1 cellular context compared by ENCODE assay signal in the genomic region with DNA sequence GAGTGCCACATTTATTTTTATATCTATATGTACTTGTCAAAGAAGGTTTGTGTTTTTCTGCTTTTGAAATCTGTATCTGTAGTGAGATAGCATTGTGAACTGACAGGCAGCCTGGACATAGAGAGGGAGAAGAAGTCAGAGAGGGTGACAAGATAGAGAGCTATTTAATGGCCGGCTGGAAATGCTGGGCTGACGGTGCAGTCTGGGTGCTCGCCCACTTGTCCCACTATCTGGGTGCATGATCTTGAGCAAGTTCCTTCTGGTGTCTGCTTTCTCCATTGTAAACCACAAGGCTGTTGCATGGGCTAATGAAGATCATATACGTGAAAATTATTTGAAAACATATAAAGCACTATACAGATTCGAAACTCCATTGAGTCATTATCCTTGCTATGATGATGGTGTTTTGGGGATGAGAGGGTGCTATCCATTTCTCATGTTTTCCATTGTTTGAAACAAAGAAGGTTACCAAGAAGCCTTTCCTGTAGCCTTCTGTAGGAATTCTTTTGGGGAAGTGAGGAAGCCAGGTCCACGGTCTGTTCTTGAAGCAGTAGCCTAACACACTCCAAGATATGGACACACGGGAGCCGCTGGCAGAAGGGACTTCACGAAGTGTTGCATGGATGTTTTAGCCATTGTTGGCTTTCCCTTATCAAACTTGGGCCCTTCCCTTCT.
A peak's percentile ranks its signal among the peaks of the same experiment; 100 is the strongest.
TF ChIP-seq lines count a peak whose summit lies in the region.

No MANE protein-coding gene starts in this region.

TF ChIP-seq in K562, 482 proteins besides CTCF, POLR2A, EP300 and RAD21 (continued from another document and continues in another):
- TF ChIP-seq HMGN3 (IDR thresholded peaks at IDR 0.05; ENCODE audit: borderline replicate concordance, extremely low read depth, insufficient read length, low read depth, low read length) (no peak), SMAD4 (CRISPR knock-in tag; conservative IDR thresholded peaks at IDR 0.05) (peak; percentile 59; the same call in 1 of the 2 replicates), TOE1 (IDR thresholded peaks at IDR 0.05; ENCODE audit: borderline replicate concordance) (no peak), TOE1 (CRISPR knock-in tag; IDR thresholded peaks at IDR 0.05; ENCODE audit: borderline replicate concordance, low read depth) (no peak), HDAC6 (IDR thresholded peaks at IDR 0.05; ENCODE audit: low read depth, low read length) (no peak), KDM1A (IDR thresholded peaks at IDR 0.05) (no peak), PML (IDR thresholded peaks at IDR 0.05; ENCODE audit: low read length) (no peak), NCOA6 (IDR thresholded peaks at IDR 0.05) (no peak), BRCA1 (IDR thresholded peaks at IDR 0.05) (no peak), BRCA1 (CRISPR knock-in tag; IDR thresholded peaks at IDR 0.05) (no peak), ZNF583 (CRISPR knock-in tag; IDR thresholded peaks at IDR 0.05) (no peak), HDAC8 (tag; IDR thresholded peaks at IDR 0.05) (no peak), MCM5 (IDR thresholded peaks at IDR 0.05; ENCODE audit: low read depth) (no peak), SREBF1 (IDR thresholded peaks at IDR 0.05; ENCODE audit: borderline replicate concordance, low read depth, low read length) (no peak), NFIC (IDR thresholded peaks at IDR 0.05) (no peak), MTA3 (IDR thresholded peaks at IDR 0.05; ENCODE audit: borderline replicate concordance) (no peak), HIVEP1 (CRISPR knock-in tag; IDR thresholded peaks at IDR 0.05) (no peak), MYC (IDR thresholded peaks at IDR 0.05; ENCODE audit: low read depth, low read length) (peak; percentile 52; the same call in 1 of the 2 replicates), MYC (CRISPR knock-in tag; IDR thresholded peaks at IDR 0.05; ENCODE audit: borderline replicate concordance, low read depth) (no peak), ADNP (tag; IDR thresholded peaks at IDR 0.05) (0 out of 2 replicates have a peak, but pooled peaks have one; percentile 18), ZNF766 (CRISPR knock-in tag; conservative IDR thresholded peaks at IDR 0.05) (peak; percentile 53; the same call in 1 of the 2 replicates), SRSF1 (IDR thresholded peaks at IDR 0.05; ENCODE audit: low read depth, low read length) (no peak), XRCC3 (IDR thresholded peaks at IDR 0.05) (no peak), CXXC5 (CRISPR knock-in tag; IDR thresholded peaks at IDR 0.05) (0 out of 2 replicates have a peak, but pooled peaks have one; percentile 12), ELF2 (CRISPR knock-in tag; IDR thresholded peaks at IDR 0.05) (no peak), YY1 (IDR thresholded peaks at IDR 0.05; ENCODE audit: borderline replicate concordance in 1 of 3, control insufficient read depth in 1 of 3, extremely low read depth in 1 of 3, insufficient read depth in 3 of 3, insufficient read length in 1 of 3, insufficient replicate concordance in 2 of 3, low read depth in 1 of 3, low read length in 2 of 3) (peak in 1 of 3 experiments; percentile 43), HNRNPUL1 (IDR thresholded peaks at IDR 0.05; ENCODE audit: low read length) (no peak), PTRF (tag; IDR thresholded peaks at IDR 0.05) (no peak), JUND (IDR thresholded peaks at IDR 0.05; ENCODE audit: borderline replicate concordance, low read depth, low read length) (peak; percentile 45; the same call in 1 of the 2 replicates), JUND (tag; IDR thresholded peaks at IDR 0.05; ENCODE audit: borderline replicate concordance, low read depth, low read length) (peak; percentile 36; the same call in 2 of the 3 replicates), GATA2 (CRISPR knock-in tag; IDR thresholded peaks at IDR 0.05) (peak; percentile 85), SOX6 (IDR thresholded peaks at IDR 0.05) (peak; percentile 64; the same call in 1 of the 2 replicates), HMG20A (CRISPR knock-in tag; conservative IDR thresholded peaks at IDR 0.05) (no peak), ZNF354B (CRISPR knock-in tag; IDR thresholded peaks at IDR 0.05) (no peak), SLC30A9 (CRISPR knock-in tag; IDR thresholded peaks at IDR 0.05) (no peak), BRF1 (IDR thresholded peaks at IDR 0.05; ENCODE audit: borderline replicate concordance, extremely low read depth, insufficient read length) (no peak), PHTF2 (CRISPR knock-in tag; IDR thresholded peaks at IDR 0.05) (no peak), RFX5 (IDR thresholded peaks at IDR 0.05; ENCODE audit: low read depth, low read length) (no peak), SRSF7 (optimal IDR thresholded peaks at IDR 0.05; ENCODE audit: low read depth, low read length) (no peak), DPF2 (IDR thresholded peaks at IDR 0.05) (peak; percentile 60; the same call in 1 of the 2 replicates), TGIF2 (CRISPR knock-in tag; IDR thresholded peaks at IDR 0.05) (no peak), SMARCE1 (IDR thresholded peaks at IDR 0.05) (no peak), ZNF41 (CRISPR knock-in tag; conservative IDR thresholded peaks at IDR 0.05) (peak; percentile 27; the same call in 1 of the 2 replicates), RFX1 (IDR thresholded peaks at IDR 0.05) (no peak), ZNF561 (CRISPR knock-in tag; conservative IDR thresholded peaks at IDR 0.05) (no peak), MTA2 (IDR thresholded peaks at IDR 0.05; ENCODE audit: low read depth) (no peak), CREM (IDR thresholded peaks at IDR 0.05; ENCODE audit: low read depth) (peak; percentile 43; the same call in 1 of the 2 replicates)
- TF ChIP-seq, protein P1, sequence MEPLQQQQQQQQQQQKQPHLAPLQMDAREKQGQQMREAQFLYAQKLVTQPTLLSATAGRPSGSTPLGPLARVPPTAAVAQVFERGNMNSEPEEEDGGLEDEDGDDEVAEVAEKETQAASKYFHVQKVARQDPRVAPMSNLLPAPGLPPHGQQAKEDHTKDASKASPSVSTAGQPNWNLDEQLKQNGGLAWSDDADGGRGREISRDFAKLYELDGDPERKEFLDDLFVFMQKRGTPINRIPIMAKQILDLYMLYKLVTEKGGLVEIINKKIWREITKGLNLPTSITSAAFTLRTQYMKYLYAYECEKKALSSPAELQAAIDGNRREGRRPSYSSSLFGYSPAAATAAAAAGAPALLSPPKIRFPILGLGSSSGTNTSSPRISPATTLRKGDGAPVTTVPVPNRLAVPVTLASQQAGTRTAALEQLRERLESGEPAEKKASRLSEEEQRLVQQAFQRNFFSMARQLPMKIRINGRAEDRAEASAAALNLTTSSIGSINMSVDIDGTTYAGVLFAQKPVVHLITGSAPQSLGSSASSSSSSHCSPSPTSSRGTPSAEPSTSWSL (CRISPR knock-in tag; IDR thresholded peaks at IDR 0.05; ENCODE audit: borderline replicate concordance) = no peak
- TF ChIP-seq, protein P2, sequence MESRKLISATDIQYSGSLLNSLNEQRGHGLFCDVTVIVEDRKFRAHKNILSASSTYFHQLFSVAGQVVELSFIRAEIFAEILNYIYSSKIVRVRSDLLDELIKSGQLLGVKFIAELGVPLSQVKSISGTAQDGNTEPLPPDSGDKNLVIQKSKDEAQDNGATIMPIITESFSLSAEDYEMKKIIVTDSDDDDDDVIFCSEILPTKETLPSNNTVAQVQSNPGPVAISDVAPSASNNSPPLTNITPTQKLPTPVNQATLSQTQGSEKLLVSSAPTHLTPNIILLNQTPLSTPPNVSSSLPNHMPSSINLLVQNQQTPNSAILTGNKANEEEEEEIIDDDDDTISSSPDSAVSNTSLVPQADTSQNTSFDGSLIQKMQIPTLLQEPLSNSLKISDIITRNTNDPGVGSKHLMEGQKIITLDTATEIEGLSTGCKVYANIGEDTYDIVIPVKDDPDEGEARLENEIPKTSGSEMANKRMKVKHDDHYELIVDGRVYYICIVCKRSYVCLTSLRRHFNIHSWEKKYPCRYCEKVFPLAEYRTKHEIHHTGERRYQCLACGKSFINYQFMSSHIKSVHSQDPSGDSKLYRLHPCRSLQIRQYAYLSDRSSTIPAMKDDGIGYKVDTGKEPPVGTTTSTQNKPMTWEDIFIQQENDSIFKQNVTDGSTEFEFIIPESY (CRISPR knock-in tag; IDR thresholded peaks at IDR 0.05) = no peak
- TF ChIP-seq, protein P3, sequence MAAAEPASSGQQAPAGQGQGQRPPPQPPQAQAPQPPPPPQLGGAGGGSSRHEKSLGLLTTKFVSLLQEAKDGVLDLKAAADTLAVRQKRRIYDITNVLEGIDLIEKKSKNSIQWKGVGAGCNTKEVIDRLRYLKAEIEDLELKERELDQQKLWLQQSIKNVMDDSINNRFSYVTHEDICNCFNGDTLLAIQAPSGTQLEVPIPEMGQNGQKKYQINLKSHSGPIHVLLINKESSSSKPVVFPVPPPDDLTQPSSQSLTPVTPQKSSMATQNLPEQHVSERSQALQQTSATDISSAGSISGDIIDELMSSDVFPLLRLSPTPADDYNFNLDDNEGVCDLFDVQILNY (CRISPR knock-in tag; IDR thresholded peaks at IDR 0.05) = no peak
- TF ChIP-seq, protein P4, sequence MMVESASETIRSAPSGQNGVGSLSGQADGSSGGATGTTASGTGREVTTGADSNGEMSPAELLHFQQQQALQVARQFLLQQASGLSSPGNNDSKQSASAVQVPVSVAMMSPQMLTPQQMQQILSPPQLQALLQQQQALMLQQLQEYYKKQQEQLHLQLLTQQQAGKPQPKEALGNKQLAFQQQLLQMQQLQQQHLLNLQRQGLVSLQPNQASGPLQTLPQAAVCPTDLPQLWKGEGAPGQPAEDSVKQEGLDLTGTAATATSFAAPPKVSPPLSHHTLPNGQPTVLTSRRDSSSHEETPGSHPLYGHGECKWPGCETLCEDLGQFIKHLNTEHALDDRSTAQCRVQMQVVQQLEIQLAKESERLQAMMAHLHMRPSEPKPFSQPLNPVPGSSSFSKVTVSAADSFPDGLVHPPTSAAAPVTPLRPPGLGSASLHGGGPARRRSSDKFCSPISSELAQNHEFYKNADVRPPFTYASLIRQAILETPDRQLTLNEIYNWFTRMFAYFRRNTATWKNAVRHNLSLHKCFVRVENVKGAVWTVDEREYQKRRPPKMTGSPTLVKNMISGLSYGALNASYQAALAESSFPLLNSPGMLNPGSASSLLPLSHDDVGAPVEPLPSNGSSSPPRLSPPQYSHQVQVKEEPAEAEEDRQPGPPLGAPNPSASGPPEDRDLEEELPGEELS (CRISPR knock-in tag; IDR thresholded peaks at IDR 0.05; ENCODE audit: borderline replicate concordance) = no peak
- TF ChIP-seq, protein P5, sequence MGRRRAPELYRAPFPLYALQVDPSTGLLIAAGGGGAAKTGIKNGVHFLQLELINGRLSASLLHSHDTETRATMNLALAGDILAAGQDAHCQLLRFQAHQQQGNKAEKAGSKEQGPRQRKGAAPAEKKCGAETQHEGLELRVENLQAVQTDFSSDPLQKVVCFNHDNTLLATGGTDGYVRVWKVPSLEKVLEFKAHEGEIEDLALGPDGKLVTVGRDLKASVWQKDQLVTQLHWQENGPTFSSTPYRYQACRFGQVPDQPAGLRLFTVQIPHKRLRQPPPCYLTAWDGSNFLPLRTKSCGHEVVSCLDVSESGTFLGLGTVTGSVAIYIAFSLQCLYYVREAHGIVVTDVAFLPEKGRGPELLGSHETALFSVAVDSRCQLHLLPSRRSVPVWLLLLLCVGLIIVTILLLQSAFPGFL (CRISPR knock-in tag; IDR thresholded peaks at IDR 0.05) = 0 out of 2 replicates have a peak, but pooled peaks have one; percentile 20
- TF ChIP-seq, protein P6, sequence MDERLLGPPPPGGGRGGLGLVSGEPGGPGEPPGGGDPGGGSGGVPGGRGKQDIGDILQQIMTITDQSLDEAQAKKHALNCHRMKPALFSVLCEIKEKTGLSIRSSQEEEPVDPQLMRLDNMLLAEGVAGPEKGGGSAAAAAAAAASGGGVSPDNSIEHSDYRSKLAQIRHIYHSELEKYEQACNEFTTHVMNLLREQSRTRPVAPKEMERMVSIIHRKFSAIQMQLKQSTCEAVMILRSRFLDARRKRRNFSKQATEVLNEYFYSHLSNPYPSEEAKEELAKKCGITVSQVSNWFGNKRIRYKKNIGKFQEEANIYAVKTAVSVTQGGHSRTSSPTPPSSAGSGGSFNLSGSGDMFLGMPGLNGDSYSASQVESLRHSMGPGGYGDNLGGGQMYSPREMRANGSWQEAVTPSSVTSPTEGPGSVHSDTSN (CRISPR knock-in tag; IDR thresholded peaks at IDR 0.05; ENCODE audit: low read depth) = no peak
- TF ChIP-seq, protein P6 (tag; conservative IDR thresholded peaks at IDR 0.05; ENCODE audit: low read depth) = peak; percentile 61; the same call in 1 of the 2 replicates
- TF ChIP-seq, protein P7, sequence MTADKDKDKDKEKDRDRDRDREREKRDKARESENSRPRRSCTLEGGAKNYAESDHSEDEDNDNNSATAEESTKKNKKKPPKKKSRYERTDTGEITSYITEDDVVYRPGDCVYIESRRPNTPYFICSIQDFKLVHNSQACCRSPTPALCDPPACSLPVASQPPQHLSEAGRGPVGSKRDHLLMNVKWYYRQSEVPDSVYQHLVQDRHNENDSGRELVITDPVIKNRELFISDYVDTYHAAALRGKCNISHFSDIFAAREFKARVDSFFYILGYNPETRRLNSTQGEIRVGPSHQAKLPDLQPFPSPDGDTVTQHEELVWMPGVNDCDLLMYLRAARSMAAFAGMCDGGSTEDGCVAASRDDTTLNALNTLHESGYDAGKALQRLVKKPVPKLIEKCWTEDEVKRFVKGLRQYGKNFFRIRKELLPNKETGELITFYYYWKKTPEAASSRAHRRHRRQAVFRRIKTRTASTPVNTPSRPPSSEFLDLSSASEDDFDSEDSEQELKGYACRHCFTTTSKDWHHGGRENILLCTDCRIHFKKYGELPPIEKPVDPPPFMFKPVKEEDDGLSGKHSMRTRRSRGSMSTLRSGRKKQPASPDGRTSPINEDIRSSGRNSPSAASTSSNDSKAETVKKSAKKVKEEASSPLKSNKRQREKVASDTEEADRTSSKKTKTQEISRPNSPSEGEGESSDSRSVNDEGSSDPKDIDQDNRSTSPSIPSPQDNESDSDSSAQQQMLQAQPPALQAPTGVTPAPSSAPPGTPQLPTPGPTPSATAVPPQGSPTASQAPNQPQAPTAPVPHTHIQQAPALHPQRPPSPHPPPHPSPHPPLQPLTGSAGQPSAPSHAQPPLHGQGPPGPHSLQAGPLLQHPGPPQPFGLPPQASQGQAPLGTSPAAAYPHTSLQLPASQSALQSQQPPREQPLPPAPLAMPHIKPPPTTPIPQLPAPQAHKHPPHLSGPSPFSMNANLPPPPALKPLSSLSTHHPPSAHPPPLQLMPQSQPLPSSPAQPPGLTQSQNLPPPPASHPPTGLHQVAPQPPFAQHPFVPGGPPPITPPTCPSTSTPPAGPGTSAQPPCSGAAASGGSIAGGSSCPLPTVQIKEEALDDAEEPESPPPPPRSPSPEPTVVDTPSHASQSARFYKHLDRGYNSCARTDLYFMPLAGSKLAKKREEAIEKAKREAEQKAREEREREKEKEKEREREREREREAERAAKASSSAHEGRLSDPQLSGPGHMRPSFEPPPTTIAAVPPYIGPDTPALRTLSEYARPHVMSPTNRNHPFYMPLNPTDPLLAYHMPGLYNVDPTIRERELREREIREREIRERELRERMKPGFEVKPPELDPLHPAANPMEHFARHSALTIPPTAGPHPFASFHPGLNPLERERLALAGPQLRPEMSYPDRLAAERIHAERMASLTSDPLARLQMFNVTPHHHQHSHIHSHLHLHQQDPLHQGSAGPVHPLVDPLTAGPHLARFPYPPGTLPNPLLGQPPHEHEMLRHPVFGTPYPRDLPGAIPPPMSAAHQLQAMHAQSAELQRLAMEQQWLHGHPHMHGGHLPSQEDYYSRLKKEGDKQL (CRISPR knock-in tag; IDR thresholded peaks at IDR 0.05; ENCODE audit: borderline replicate concordance) = no peak
